Comparison of ENCODE assay signal across 8 cellular contexts in the genomic region with DNA sequence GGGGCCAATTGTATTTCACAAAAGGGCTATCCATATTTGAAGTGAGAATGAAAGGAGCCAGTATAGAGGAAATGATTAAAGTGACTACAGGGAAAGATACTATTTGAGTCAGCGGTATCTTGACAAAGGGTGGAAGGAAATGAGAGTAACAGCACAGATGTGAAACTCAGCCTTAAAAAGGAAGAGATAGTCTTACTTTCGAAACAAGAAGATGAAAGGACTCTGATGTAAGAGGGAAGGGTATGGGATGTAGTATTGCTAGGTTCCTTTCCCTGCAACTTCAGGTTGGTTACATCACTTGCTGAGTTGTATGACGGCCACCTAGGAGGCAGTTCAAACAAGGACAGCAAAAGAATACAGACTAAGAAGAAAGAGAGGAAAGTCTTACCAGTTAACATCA. TPM values are rescaled to one million over a fixed set of nuclear protein-coding genes. Genes with fewer than 3 reads are reported as not detected.
A peak's percentile ranks its signal among the peaks of the same experiment; 100 is the strongest.
DNase-seq lines count a peak whose midpoint lies in the region; ATAC-seq and TF ChIP-seq lines count a peak whose summit lies in the region.

No MANE protein-coding gene starts in this region.

- intact Hi-C loops in CD4-positive, alpha-beta T cell (cut with DNase I, micrococcal nuclease) = no loop called here

- POLR2A ChIA-PET in CD4-positive, alpha-beta T cell (lab: Charles Lee) = no interaction called here

- H3K27me3 ChIP-seq in CD4-positive, alpha-beta T cell (ENCODE audit: control insufficient read depth, insufficient read depth, low read length) = no peaks in the 10 kb centered on the region

- peak; percentile 68 for ATAC-seq in CD4-positive, alpha-beta T cell (ENCODE audit: poor library complexity)
- ATAC-seq in GM19455 (IDR thresholded peaks at IDR 0.05; ENCODE audit: unreplicated experiment) = peak; percentile 97
- ATAC-seq in HG03354 (IDR thresholded peaks at IDR 0.05; ENCODE audit: poor library complexity, severe bottlenecking, unreplicated experiment) = peak; percentile 99
- peak; percentile 96 for ATAC-seq in activated T-helper 17 cell treated with anti-CD3 and anti-CD28 coated beads, Interleukin-2, amount 50 U/mL, for 72 hours (replicated peaks)

- CTCF ChIA-PET in CD4-positive, alpha-beta T cell (lab: Charles Lee) = interaction anchor here (1.2 kb wide), 1 partner anchor 105 kb away, joined by 3 read pairs; no protein-coding TSS in a partner anchor

- no peak overlapping the region for H3K4me3 Mint-ChIP-seq in CD4-positive, alpha-beta T cell
- peak overlapping the region; percentile 67 for H3K4me3 Mint-ChIP-seq in activated T-helper 17 cell treated with anti-CD3 and anti-CD28 coated beads, Interleukin-2, amount 50 U/mL, for 72 hours

- peaks cover 15% of the 10 kb centered on the region for H3K36me3 Mint-ChIP-seq in CD4-positive, alpha-beta T cell (ENCODE audit: low read depth)
- peaks cover 47% of the 10 kb centered on the region for H3K36me3 Mint-ChIP-seq in activated T-helper 17 cell treated with anti-CD3 and anti-CD28 coated beads, Interleukin-2, amount 50 U/mL, for 72 hours (ENCODE audit: low read depth)

- H3K9me3 ChIP-seq in CD4-positive, alpha-beta T cell (ENCODE audit: control insufficient read depth, low read length) = no peaks in the 10 kb centered on the region

- no peak for DNase-seq in CD4-positive, alpha-beta T cell
- DNase-seq in stimulated activated CD4-positive, alpha-beta T cell treated with anti-CD3 and anti-CD28 coated beads, Interleukin-4, amount 100 ng/mL, for 1 hour = peak; percentile 10
- DNase-seq in amygdala (lab: John Stamatoyannopoulos, UW) (no peak), NCI-H2081 treated with DMSO at 0.1 percent for 48 hours (lab: John Stamatoyannopoulos, UW) (no peak), occipital lobe (lab: John Stamatoyannopoulos, UW) (no peak)

- H3K27ac ChIP-seq in CD4-positive, alpha-beta T cell (ENCODE audit: low read depth, low read length) = no peak overlapping the region

- no peaks in the 10 kb centered on the region for H3K27me3 Mint-ChIP-seq in CD4-positive, alpha-beta T cell
- H3K27me3 Mint-ChIP-seq in activated T-helper 17 cell treated with anti-CD3 and anti-CD28 coated beads, Interleukin-2, amount 50 U/mL, for 72 hours = no peaks in the 10 kb centered on the region

- H3K27ac Mint-ChIP-seq in CD4-positive, alpha-beta T cell = no peak overlapping the region
- peak overlapping the region; percentile 80 for H3K27ac Mint-ChIP-seq in activated T-helper 17 cell treated with anti-CD3 and anti-CD28 coated beads, Interleukin-2, amount 50 U/mL, for 72 hours

- peaks cover 16% of the 10 kb centered on the region for H3K4me1 Mint-ChIP-seq in CD4-positive, alpha-beta T cell (ENCODE audit: low read depth)
- peaks cover 24% of the 10 kb centered on the region for H3K4me1 Mint-ChIP-seq in activated T-helper 17 cell treated with anti-CD3 and anti-CD28 coated beads, Interleukin-2, amount 50 U/mL, for 72 hours

- no peak for TF ChIP-seq CTCF in CD4-positive, alpha-beta T cell (IDR thresholded peaks at IDR 0.05)

- no peaks in the 10 kb centered on the region for H3K9me3 Mint-ChIP-seq in CD4-positive, alpha-beta T cell
- no peaks in the 10 kb centered on the region for H3K9me3 Mint-ChIP-seq in activated T-helper 17 cell treated with anti-CD3 and anti-CD28 coated beads, Interleukin-2, amount 50 U/mL, for 72 hours

RNA-seq across cellular contexts. Expression of a gene that starts 13.7 kb away (rescaled TPM):
- 1 to 10 TPM; 1.5 to 2.0 TPM for total RNA-seq in CD4-positive, alpha-beta T cell
- 10 to 100 TPM; 39.9 to 74.0 TPM for total RNA-seq in activated T-helper 17 cell treated with anti-CD3 and anti-CD28 coated beads, Interleukin-2, amount 50 U/mL, for 72 hours
- 20.9 TPM for total RNA-seq in occipital lobe

RNA-seq across cellular contexts. Expression of a gene that starts 14.9 kb away (rescaled TPM):
- 1 to 10 TPM; 1.4 to 1.5 TPM for total RNA-seq in CD4-positive, alpha-beta T cell
- total RNA-seq in activated T-helper 17 cell treated with anti-CD3 and anti-CD28 coated beads, Interleukin-2, amount 50 U/mL, for 72 hours = 10 to 100 TPM; 10.6 to 26.4 TPM
- 40.4 TPM for total RNA-seq in occipital lobe

RNA-seq across cellular contexts. Expression of a gene that starts 52.2 kb away (rescaled TPM):
- total RNA-seq in CD4-positive, alpha-beta T cell = 1 to 10 TPM; 6.0 to 7.8 TPM
- total RNA-seq in activated T-helper 17 cell treated with anti-CD3 and anti-CD28 coated beads, Interleukin-2, amount 50 U/mL, for 72 hours = 10 to 100 TPM; 10.2 to 13.9 TPM
- total RNA-seq in occipital lobe = 60.4 TPM

Comparison
In these comparisons a context has a peak if more than half of its experiments do, and no peak if none do; other contexts are left out.
1. RNA of a gene that starts 14.9 kb away (total RNA-seq): 40.4 TPM in occipital lobe (single experiment) and 10.6 to 26.4 TPM in activated T-helper 17 cell treated with anti-CD3 and anti-CD28 coated beads, Interleukin-2, amount 50 U/mL, for 72 hours; 1.4 to 1.5 TPM in CD4-positive, alpha-beta T cell; every median in the first group is over 4 times any median in the second.
2. Peak in every context shown above with its lines, with median percentiles within 50 percentile points of each other: ATAC-seq.